1 cellular context compared by ENCODE assay signal in the genomic region with DNA sequence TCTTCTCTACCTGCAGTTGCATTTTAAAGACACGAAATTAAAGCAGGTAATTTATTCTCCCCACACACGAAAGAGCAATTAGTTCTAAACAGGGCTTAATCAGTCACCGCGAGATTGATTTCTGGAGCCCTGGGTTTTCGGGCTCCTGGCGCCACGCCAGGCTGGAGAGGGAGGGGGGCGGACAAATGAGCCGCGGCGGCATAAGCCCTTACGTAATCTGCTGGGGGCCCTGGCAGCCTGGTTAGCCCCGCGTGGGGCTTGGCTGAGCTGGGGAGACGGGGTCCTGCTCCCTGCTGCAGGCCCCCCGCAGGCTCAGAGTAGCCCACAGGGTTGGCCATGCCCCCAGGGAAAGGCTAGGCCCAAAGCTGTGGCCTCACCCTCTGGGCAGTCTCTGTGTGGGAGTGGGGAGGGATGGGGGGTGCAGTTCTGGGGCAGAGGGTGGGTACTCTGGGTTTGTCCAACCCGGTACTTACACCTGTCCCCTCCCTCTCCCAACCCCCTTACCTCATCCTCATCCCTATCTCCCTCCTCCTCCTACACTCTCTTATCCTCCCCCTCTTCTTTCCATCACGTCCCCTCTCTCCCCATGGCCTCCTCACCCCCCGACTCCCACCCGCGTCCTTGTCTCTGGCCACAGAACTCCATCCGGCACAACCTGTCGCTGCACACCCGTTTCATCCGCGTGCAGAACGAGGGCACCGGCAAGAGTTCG.
TF ChIP-seq lines count a peak whose summit lies in the region.

No MANE protein-coding gene starts in this region.

TF ChIP-seq in HEK293, 187 proteins besides CTCF, POLR2A, EP300 and RAD21 (continued from another document and continues in another):
- TF ChIP-seq, protein P1, sequence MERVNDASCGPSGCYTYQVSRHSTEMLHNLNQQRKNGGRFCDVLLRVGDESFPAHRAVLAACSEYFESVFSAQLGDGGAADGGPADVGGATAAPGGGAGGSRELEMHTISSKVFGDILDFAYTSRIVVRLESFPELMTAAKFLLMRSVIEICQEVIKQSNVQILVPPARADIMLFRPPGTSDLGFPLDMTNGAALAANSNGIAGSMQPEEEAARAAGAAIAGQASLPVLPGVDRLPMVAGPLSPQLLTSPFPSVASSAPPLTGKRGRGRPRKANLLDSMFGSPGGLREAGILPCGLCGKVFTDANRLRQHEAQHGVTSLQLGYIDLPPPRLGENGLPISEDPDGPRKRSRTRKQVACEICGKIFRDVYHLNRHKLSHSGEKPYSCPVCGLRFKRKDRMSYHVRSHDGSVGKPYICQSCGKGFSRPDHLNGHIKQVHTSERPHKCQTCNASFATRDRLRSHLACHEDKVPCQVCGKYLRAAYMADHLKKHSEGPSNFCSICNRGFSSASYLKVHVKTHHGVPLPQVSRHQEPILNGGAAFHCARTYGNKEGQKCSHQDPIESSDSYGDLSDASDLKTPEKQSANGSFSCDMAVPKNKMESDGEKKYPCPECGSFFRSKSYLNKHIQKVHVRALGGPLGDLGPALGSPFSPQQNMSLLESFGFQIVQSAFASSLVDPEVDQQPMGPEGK (tag by site-specific recombination; IDR thresholded peaks at IDR 0.05): peak; percentile 98
- TF ChIP-seq ZNF654 (tag by site-specific recombination; IDR thresholded peaks at IDR 0.05; ENCODE audit: low read depth): no peak
- TF ChIP-seq ZNF146 (tag by site-specific recombination; IDR thresholded peaks at IDR 0.05): no peak
- TF ChIP-seq ZNF600 (tag by site-specific recombination; IDR thresholded peaks at IDR 0.05): peak; percentile 39; the same call in 1 of the 2 replicates
- TF ChIP-seq HOXA7 (CRISPR knock-in tag; IDR thresholded peaks at IDR 0.05; ENCODE audit: borderline replicate concordance): no peak
- no peak for TF ChIP-seq ZFP41 (tag by site-specific recombination; IDR thresholded peaks at IDR 0.05; ENCODE audit: borderline replicate concordance)
- TF ChIP-seq, protein P2, sequence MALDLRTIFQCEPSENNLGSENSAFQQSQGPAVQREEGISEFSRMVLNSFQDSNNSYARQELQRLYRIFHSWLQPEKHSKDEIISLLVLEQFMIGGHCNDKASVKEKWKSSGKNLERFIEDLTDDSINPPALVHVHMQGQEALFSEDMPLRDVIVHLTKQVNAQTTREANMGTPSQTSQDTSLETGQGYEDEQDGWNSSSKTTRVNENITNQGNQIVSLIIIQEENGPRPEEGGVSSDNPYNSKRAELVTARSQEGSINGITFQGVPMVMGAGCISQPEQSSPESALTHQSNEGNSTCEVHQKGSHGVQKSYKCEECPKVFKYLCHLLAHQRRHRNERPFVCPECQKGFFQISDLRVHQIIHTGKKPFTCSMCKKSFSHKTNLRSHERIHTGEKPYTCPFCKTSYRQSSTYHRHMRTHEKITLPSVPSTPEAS (tag by site-specific recombination; IDR thresholded peaks at IDR 0.05): no peak
- no peak for TF ChIP-seq ZNF529 (tag by site-specific recombination; IDR thresholded peaks at IDR 0.05; ENCODE audit: insufficient replicate concordance)
- no peak; the same call in 1 of the 2 replicates for TF ChIP-seq ZNF843 (tag by site-specific recombination; IDR thresholded peaks at IDR 0.05)
- peak; percentile 93 for TF ChIP-seq ZNF184 (tag by site-specific recombination; IDR thresholded peaks at IDR 0.05)
- TF ChIP-seq FEZF1 (tag by site-specific recombination; IDR thresholded peaks at IDR 0.05): peak; percentile 96
- no peak for TF ChIP-seq ZNF792 (tag by site-specific recombination; IDR thresholded peaks at IDR 0.05)
- TF ChIP-seq, protein P3, sequence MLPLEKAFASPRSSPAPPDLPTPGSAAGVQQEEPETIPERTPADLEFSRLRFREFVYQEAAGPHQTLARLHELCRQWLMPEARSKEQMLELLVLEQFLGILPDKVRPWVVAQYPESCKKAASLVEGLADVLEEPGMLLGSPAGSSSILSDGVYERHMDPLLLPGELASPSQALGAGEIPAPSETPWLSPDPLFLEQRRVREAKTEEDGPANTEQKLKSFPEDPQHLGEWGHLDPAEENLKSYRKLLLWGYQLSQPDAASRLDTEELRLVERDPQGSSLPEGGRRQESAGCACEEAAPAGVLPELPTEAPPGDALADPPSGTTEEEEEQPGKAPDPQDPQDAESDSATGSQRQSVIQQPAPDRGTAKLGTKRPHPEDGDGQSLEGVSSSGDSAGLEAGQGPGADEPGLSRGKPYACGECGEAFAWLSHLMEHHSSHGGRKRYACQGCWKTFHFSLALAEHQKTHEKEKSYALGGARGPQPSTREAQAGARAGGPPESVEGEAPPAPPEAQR (tag by site-specific recombination; IDR thresholded peaks at IDR 0.05): no peak
- no peak for TF ChIP-seq MEIS1 (CRISPR knock-in tag; IDR thresholded peaks at IDR 0.05; ENCODE audit: borderline replicate concordance)
- TF ChIP-seq ZEB2 (tag by site-specific recombination; IDR thresholded peaks at IDR 0.05): peak; percentile 88; the same call in 1 of the 2 replicates
- TF ChIP-seq, protein P4, sequence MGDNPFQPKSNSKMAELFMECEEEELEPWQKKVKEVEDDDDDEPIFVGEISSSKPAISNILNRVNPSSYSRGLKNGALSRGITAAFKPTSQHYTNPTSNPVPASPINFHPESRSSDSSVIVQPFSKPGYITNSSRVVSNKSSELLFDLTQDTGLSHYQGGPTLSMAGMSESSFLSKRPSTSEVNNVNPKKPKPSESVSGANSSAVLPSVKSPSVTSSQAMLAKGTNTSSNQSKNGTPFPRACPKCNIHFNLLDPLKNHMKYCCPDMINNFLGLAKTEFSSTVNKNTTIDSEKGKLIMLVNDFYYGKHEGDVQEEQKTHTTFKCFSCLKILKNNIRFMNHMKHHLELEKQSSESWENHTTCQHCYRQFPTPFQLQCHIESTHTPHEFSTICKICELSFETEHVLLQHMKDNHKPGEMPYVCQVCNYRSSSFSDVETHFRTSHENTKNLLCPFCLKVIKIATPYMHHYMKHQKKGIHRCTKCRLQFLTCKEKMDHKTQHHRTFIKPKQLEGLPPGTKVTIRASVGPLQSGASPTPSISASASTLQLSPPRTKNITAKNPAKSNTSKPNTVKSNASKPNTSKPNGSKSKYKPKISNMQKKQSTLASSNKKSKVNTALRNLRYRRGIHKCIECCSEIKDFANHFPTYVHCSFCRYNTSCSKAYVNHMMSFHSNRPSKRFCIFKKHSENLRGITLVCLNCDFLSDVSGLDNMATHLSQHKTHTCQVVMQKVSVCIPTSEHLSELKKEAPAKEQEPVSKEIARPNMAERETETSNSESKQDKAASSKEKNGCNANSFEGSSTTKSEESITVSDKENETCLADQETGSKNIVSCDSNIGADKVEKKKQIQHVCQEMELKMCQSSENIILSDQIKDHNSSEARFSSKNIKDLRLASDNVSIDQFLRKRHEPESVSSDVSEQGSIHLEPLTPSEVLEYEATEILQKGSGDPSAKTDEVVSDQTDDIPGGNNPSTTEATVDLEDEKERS (tag by site-specific recombination; IDR thresholded peaks at IDR 0.05): no peak
- TF ChIP-seq ZNF302 (tag by site-specific recombination; IDR thresholded peaks at IDR 0.05; ENCODE audit: low read depth): no peak
- TF ChIP-seq ZFHX2 (tag by site-specific recombination; conservative IDR thresholded peaks at IDR 0.05): peak; percentile 93
- TF ChIP-seq ZNF791 (tag by site-specific recombination; IDR thresholded peaks at IDR 0.05): no peak
- no peak for TF ChIP-seq ZNF2 (tag by site-specific recombination; IDR thresholded peaks at IDR 0.05)
- TF ChIP-seq ZNF548 (tag by site-specific recombination; IDR thresholded peaks at IDR 0.05): no peak
- TF ChIP-seq GLI4 (tag by site-specific recombination; IDR thresholded peaks at IDR 0.05): no peak
- TF ChIP-seq KLF1 (tag by site-specific recombination; IDR thresholded peaks at IDR 0.05): peak; percentile 95
- TF ChIP-seq ZNF747 (tag by site-specific recombination; IDR thresholded peaks at IDR 0.05): no peak
- peak; percentile 95 for TF ChIP-seq EGR2 (tag by site-specific recombination; IDR thresholded peaks at IDR 0.05; ENCODE audit: low read depth)
- peak; percentile 53 for TF ChIP-seq SP2 (tag by site-specific recombination; IDR thresholded peaks at IDR 0.05)
- TF ChIP-seq, protein P5, sequence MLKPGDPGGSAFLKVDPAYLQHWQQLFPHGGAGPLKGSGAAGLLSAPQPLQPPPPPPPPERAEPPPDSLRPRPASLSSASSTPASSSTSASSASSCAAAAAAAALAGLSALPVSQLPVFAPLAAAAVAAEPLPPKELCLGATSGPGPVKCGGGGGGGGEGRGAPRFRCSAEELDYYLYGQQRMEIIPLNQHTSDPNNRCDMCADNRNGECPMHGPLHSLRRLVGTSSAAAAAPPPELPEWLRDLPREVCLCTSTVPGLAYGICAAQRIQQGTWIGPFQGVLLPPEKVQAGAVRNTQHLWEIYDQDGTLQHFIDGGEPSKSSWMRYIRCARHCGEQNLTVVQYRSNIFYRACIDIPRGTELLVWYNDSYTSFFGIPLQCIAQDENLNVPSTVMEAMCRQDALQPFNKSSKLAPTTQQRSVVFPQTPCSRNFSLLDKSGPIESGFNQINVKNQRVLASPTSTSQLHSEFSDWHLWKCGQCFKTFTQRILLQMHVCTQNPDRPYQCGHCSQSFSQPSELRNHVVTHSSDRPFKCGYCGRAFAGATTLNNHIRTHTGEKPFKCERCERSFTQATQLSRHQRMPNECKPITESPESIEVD (tag by site-specific recombination; IDR thresholded peaks at IDR 0.05): no peak
- TF ChIP-seq ZNF394 (tag by site-specific recombination; IDR thresholded peaks at IDR 0.05; ENCODE audit: borderline replicate concordance): no peak
- no peak for TF ChIP-seq REPIN1 (tag by site-specific recombination; IDR thresholded peaks at IDR 0.05; ENCODE audit: low read depth)
- TF ChIP-seq, protein P6, sequence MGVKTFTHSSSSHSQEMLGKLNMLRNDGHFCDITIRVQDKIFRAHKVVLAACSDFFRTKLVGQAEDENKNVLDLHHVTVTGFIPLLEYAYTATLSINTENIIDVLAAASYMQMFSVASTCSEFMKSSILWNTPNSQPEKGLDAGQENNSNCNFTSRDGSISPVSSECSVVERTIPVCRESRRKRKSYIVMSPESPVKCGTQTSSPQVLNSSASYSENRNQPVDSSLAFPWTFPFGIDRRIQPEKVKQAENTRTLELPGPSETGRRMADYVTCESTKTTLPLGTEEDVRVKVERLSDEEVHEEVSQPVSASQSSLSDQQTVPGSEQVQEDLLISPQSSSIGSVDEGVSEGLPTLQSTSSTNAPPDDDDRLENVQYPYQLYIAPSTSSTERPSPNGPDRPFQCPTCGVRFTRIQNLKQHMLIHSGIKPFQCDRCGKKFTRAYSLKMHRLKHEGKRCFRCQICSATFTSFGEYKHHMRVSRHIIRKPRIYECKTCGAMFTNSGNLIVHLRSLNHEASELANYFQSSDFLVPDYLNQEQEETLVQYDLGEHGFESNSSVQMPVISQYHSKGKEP (tag by site-specific recombination; IDR thresholded peaks at IDR 0.05): peak; percentile 90
- peak; percentile 33; the same call in 1 of the 2 replicates for TF ChIP-seq IKZF3 (tag by site-specific recombination; IDR thresholded peaks at IDR 0.05)
- TF ChIP-seq ZNF133 (tag by site-specific recombination; IDR thresholded peaks at IDR 0.05): 0 out of 2 replicates have a peak, but pooled peaks have one; percentile 47
- TF ChIP-seq ZNF664 (tag by site-specific recombination; IDR thresholded peaks at IDR 0.05): no peak
- peak; percentile 65 for TF ChIP-seq ZXDB (tag by site-specific recombination; IDR thresholded peaks at IDR 0.05)
- TF ChIP-seq ZNF623 (tag by site-specific recombination; IDR thresholded peaks at IDR 0.05): 0 out of 2 replicates have a peak, but pooled peaks have one; percentile 6
- TF ChIP-seq, protein P7, sequence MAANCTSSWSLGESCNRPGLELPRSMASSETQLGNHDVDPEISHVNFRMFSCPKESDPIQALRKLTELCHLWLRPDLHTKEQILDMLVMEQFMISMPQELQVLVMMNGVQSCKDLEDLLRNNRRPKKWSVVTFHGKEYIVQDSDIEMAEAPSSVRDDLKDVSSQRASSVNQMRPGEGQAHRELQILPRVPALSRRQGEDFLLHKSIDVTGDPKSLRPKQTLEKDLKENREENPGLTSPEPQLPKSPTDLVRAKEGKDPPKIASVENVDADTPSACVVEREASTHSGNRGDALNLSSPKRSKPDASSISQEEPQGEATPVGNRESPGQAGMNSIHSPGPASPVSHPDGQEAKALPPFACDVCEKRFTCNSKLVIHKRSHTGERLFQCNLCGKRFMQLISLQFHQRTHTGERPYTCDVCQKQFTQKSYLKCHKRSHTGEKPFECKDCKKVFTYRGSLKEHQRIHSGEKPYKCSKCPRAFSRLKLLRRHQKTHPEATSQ (tag by site-specific recombination; IDR thresholded peaks at IDR 0.05): no peak
- no peak for TF ChIP-seq HOXD13 (CRISPR knock-in tag; IDR thresholded peaks at IDR 0.05; ENCODE audit: borderline replicate concordance)
- TF ChIP-seq ZNF416 (tag by site-specific recombination; IDR thresholded peaks at IDR 0.05): no peak
- peak; percentile 93 for TF ChIP-seq SCRT2 (tag by site-specific recombination; IDR thresholded peaks at IDR 0.05)
- TF ChIP-seq, protein P8, sequence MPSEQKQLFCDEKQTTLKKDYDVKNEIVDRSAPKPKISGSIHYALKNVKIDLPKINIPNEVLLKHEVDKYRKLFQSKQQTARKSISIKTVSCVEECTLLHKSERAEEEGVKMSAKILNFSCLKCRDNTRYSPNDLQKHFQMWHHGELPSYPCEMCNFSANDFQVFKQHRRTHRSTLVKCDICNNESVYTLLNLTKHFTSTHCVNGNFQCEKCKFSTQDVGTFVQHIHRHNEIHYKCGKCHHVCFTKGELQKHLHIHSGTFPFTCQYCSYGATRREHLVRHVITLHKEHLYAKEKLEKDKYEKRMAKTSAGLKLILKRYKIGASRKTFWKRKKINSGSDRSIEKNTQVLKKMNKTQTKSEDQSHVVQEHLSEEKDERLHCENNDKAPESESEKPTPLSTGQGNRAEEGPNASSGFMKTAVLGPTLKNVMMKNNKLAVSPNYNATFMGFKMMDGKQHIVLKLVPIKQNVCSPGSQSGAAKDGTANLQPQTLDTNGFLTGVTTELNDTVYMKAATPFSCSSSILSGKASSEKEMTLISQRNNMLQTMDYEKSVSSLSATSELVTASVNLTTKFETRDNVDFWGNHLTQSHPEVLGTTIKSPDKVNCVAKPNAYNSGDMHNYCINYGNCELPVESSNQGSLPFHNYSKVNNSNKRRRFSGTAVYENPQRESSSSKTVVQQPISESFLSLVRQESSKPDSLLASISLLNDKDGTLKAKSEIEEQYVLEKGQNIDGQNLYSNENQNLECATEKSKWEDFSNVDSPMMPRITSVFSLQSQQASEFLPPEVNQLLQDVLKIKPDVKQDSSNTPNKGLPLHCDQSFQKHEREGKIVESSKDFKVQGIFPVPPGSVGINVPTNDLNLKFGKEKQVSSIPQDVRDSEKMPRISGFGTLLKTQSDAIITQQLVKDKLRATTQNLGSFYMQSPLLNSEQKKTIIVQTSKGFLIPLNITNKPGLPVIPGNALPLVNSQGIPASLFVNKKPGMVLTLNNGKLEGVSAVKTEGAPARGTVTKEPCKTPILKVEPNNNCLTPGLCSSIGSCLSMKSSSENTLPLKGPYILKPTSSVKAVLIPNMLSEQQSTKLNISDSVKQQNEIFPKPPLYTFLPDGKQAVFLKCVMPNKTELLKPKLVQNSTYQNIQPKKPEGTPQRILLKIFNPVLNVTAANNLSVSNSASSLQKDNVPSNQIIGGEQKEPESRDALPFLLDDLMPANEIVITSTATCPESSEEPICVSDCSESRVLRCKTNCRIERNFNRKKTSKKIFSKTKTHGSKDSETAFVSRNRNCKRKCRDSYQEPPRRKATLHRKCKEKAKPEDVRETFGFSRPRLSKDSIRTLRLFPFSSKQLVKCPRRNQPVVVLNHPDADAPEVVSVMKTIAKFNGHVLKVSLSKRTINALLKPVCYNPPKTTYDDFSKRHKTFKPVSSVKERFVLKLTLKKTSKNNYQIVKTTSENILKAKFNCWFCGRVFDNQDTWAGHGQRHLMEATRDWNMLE (tag by site-specific recombination; conservative IDR thresholded peaks at IDR 0.05; ENCODE audit: low read depth): 0 out of 2 replicates have a peak, but pooled peaks have one; percentile 14
- TF ChIP-seq ZNF596 (tag by site-specific recombination; IDR thresholded peaks at IDR 0.05): no peak
